8 cellular contexts compared by ENCODE assay signal in genomic region chr3:105686324-105686897, GRCh38.
DNase-seq lines count a peak whose midpoint lies in the region; ATAC-seq, FAIRE-seq and TF ChIP-seq lines count a peak whose summit lies in the region.

No MANE protein-coding gene starts in this region.

- H4K20me1 ChIP-seq in keratinocyte (ENCODE audit: control insufficient read depth, extremely low read depth, insufficient read depth, low read length): no peaks in the 10 kb centered on the region

- H3K27ac Mint-ChIP-seq in activated naive CD8-positive, alpha-beta T cell treated with anti-CD3 and anti-CD28 coated beads, Interleukin-2, amount 50 U/mL, for 24 hours: peak overlapping the region; percentile 78

- peaks cover 50% of the 10 kb centered on the region for H3K36me3 Mint-ChIP-seq in activated naive CD8-positive, alpha-beta T cell treated with anti-CD3 and anti-CD28 coated beads, Interleukin-2, amount 50 U/mL, for 24 hours (ENCODE audit: low read depth)

- H3K27me3 ChIP-seq in keratinocyte (ENCODE audit: control insufficient read depth, extremely low read depth, insufficient read depth, low read length): no peaks in the 10 kb centered on the region
- H3K27me3 ChIP-seq in uterus: no peaks in the 10 kb centered on the region

- H3K36me3 ChIP-seq in keratinocyte (ENCODE audit: control insufficient read depth in 2 of 2, extremely low read depth in 1 of 2, insufficient read depth in 2 of 2, low read length in 2 of 2): peaks cover 0 to 5% of the 10 kb centered on the region in 2 experiments
- H3K36me3 ChIP-seq in uterus: no peaks in the 10 kb centered on the region

- no peak for ATAC-seq in activated naive CD8-positive, alpha-beta T cell treated with anti-CD3 and anti-CD28 coated beads, Interleukin-2, amount 50 U/mL, for 24 hours
- no peak for ATAC-seq in GM21619 (IDR thresholded peaks at IDR 0.05; ENCODE audit: unreplicated experiment)
- ATAC-seq in HG03378 (IDR thresholded peaks at IDR 0.05; ENCODE audit: unreplicated experiment): no peak

- no peaks in the 10 kb centered on the region for H3K9me3 Mint-ChIP-seq in activated naive CD8-positive, alpha-beta T cell treated with anti-CD3 and anti-CD28 coated beads, Interleukin-2, amount 50 U/mL, for 24 hours

- no peak for TF ChIP-seq POLR2A in uterus (IDR thresholded peaks at IDR 0.05)

- no peak overlapping the region for H2AFZ ChIP-seq in keratinocyte (ENCODE audit: control insufficient read depth, low read length)

- intact Hi-C loops in uterus (cut with DNase I; ENCODE audit: low total_unique reads): no loop called here

- H3K4me2 ChIP-seq in keratinocyte (ENCODE audit: control insufficient read depth, extremely low read depth, insufficient read depth, low read depth, low read length): no peak overlapping the region

- H3K4me1 Mint-ChIP-seq in activated naive CD8-positive, alpha-beta T cell treated with anti-CD3 and anti-CD28 coated beads, Interleukin-2, amount 50 U/mL, for 24 hours: peaks cover 25% of the 10 kb centered on the region

- TF ChIP-seq CTCF in keratinocyte (optimal IDR thresholded peaks at IDR 0.05 in 1 of 3, IDR thresholded peaks at IDR 0.05 in 1 of 3, conservative IDR thresholded peaks at IDR 0.05 in 1 of 3; ENCODE audit: extremely low read depth in 1 of 3, insufficient read depth in 2 of 3, low read length in 3 of 3): peak in 2 of 3 experiments; percentile 52 to 58
- TF ChIP-seq CTCF in uterus (IDR thresholded peaks at IDR 0.05): peak; percentile 39 to 83 (median 70)

- no peaks in the 10 kb centered on the region for H3K27me3 Mint-ChIP-seq in activated naive CD8-positive, alpha-beta T cell treated with anti-CD3 and anti-CD28 coated beads, Interleukin-2, amount 50 U/mL, for 24 hours

- no peaks in the 10 kb centered on the region for H3K9me1 ChIP-seq in keratinocyte (ENCODE audit: control insufficient read depth, extremely low read depth, insufficient read depth, low read length)

- DNase-seq in NCI-H1417 (lab: John Stamatoyannopoulos, UW) (peak in 2 of 3 experiments; percentile 15 to 30), NCI-H1417 treated with DMSO at 0.1 percent for 48 hours (lab: John Stamatoyannopoulos, UW) (no peak), HT-29 (ENCODE audit: low spot score) (peak; percentile 23), keratinocyte (ENCODE audit: low read depth, low spot score) (no peak), uterus (no peak)
- DNase-seq in activated naive CD8-positive, alpha-beta T cell treated with anti-CD3 and anti-CD28 coated beads, Interleukin-2, amount 50 U/mL, for 24 hours: no peak

- no peak overlapping the region for H3K9ac ChIP-seq in keratinocyte (ENCODE audit: control insufficient read depth, extremely low read depth, insufficient read depth, low read length)

- no peaks in the 10 kb centered on the region for H3K4me1 ChIP-seq in keratinocyte (ENCODE audit: control insufficient read depth, extremely low read depth, insufficient read depth, low read length)
- H3K4me1 ChIP-seq in uterus: no peaks in the 10 kb centered on the region

- H3K79me2 ChIP-seq in keratinocyte (ENCODE audit: control insufficient read depth, insufficient read depth, low read length): no peaks in the 10 kb centered on the region

- dilution Hi-C loops in keratinocyte (cut with MboI; ENCODE audit: extremely low pct_ligation_motif_present, low sequenced_read_pairs): no loop called here

- H3K4me3 Mint-ChIP-seq in activated naive CD8-positive, alpha-beta T cell treated with anti-CD3 and anti-CD28 coated beads, Interleukin-2, amount 50 U/mL, for 24 hours: no peak overlapping the region

- H3K9me3 ChIP-seq in keratinocyte (ENCODE audit: control insufficient read depth, low read depth, low read length) (no peaks in the 10 kb centered on the region), uterus (no peaks in the 10 kb centered on the region)

- H3K27ac ChIP-seq in keratinocyte (ENCODE audit: control insufficient read depth, insufficient read depth, low read length) (no peak overlapping the region), uterus (no peak overlapping the region)

- no peak for FAIRE-seq in keratinocyte (lab: Jason Lieb, UNC)

- H3K4me3 ChIP-seq in keratinocyte (ENCODE audit: control insufficient read depth in 2 of 3, extremely low read depth in 1 of 3, insufficient read depth in 2 of 3, low read depth in 1 of 3, low read length in 3 of 3) (no peak overlapping the region), uterus (no peak overlapping the region)

Comparison
In these comparisons a context has a peak if more than half of its experiments do, and no peak if none do; other contexts are left out.
1. DNase-seq: peak in NCI-H1417 (2 of 3) and HT-29 (single experiment); none in NCI-H1417 treated with DMSO at 0.1 percent for 48 hours (single experiment), activated naive CD8-positive, alpha-beta T cell treated with anti-CD3 and anti-CD28 coated beads, Interleukin-2, amount 50 U/mL, for 24 hours (single experiment), keratinocyte (single experiment) and uterus (0 of 2).